27 cellular contexts compared by ENCODE assay signal in genomic region chr3:113142476-113142875, GRCh38.
"Had no signal": no experiment of that assay in that cellular context is flagged by ENCODE, and none has a peak within 500 bp of the region (broad histone marks: within the 10 kb centered on the region; RNA-seq: fewer than 3 reads in every experiment).

No MANE protein-coding gene starts in this region.

- ATAC-seq: activated CD8-positive, alpha-beta T cell treated with anti-CD3 and anti-CD28 coated beads, Interleukin-2, amount 10 ng/mL, durations not matched to agents 7 days and 5 days; SK-N-SH treated with all-trans-retinoic acid at 6 μM for 48 hours; WTC11 had no signal

- H3K9ac ChIP-seq: KMS-11 had no signal

- H3K4me3 ChIP-seq: MG63, SJSA1 had no signal

- DNase-seq: activated CD4-positive, alpha-beta T cell treated with anti-CD3 and anti-CD28 coated beads for 48 hours; activated CD4-positive, alpha-beta T cell treated with anti-CD3 and anti-CD28 coated beads, Interleukin-2, amount 50 U/mL, for 4 hours; activated CD4-positive, CD25-positive, alpha-beta regulatory T cell treated with anti-CD3 and anti-CD28 coated beads, Interleukin-2, amount 50 U/mL, for 72 hours; activated CD8-positive, alpha-beta memory T cell treated with anti-CD3 and anti-CD28 coated beads, Interleukin-2, amount 50 U/mL, for 48 hours; activated CD8-positive, alpha-beta T cell treated with anti-CD3 and anti-CD28 coated beads, Interleukin-2, amount 10 ng/mL, durations not matched to agents 7 days and 5 days; activated effector memory CD4-positive, alpha-beta T cell treated with Interleukin-2 at 50 U/mL for 16 hours; activated naive CD4-positive, alpha-beta T cell; activated T-cell treated with anti-CD3 and anti-CD28 coated beads, Interleukin-2, amount 50 U/mL, for 1 hour; aorta; MG63; MV-4-11; NCI-H1092 treated with DMSO at 0.1 percent for 48 hours; NCI-H1436; NCI-H1694 treated with DMSO at 0.1 percent for 48 hours; NCI-H2029 treated with DMSO at 0.1 percent for 48 hours; NCI-H345; NCI-H510A; NCI-H526 treated with DMSO at 0.1 percent for 48 hours; NCI-H82; SHP77 had no signal

- H3K27me3 ChIP-seq: SJSA1 had no signal

- H3K36me3 Mint-ChIP-seq: WTC11 had no signal

- H3K36me3 ChIP-seq: MG63, SJSA1 had no signal

- H3K4me3 Mint-ChIP-seq: activated CD8-positive, alpha-beta T cell treated with anti-CD3 and anti-CD28 coated beads, Interleukin-2, amount 10 ng/mL, durations not matched to agents 7 days and 5 days; activated naive CD4-positive, alpha-beta T cell treated with anti-CD3 and anti-CD28 coated beads, Interleukin-2, amount 50 U/mL, for 24 hours; T-helper 1 cell treated with Interleukin-12 subunit alpha and Interleukin-12 subunit beta and Interleukin-4 antibody, amounts not matched to agents 30 μg/mL and 1 μg/mL, for 36 hours; WTC11 had no signal

- H3K27ac ChIP-seq: KMS-11, RWPE1, SJSA1 had no signal

- H3K9me3 ChIP-seq: SJSA1 had no signal

- H3K27ac Mint-ChIP-seq: activated CD8-positive, alpha-beta T cell treated with anti-CD3 and anti-CD28 coated beads, Interleukin-2, amount 10 ng/mL, durations not matched to agents 7 days and 5 days; activated naive CD4-positive, alpha-beta T cell treated with anti-CD3 and anti-CD28 coated beads, Interleukin-2, amount 50 U/mL, for 24 hours; T-helper 1 cell treated with Interleukin-12 subunit alpha and Interleukin-12 subunit beta and Interleukin-4 antibody, amounts not matched to agents 30 μg/mL and 1 μg/mL, for 36 hours; WTC11 had no signal

- H3K4me1 ChIP-seq: SJSA1 had no signal

- H3K9me3 Mint-ChIP-seq: T-helper 1 cell treated with Interleukin-12 subunit alpha and Interleukin-12 subunit beta and Interleukin-4 antibody, amounts not matched to agents 30 μg/mL and 1 μg/mL, for 36 hours; WTC11 had no signal

- H3K4me1 Mint-ChIP-seq: activated naive CD4-positive, alpha-beta T cell treated with anti-CD3 and anti-CD28 coated beads, Interleukin-2, amount 50 U/mL, for 24 hours had no signal
